1 cellular context compared by ENCODE assay signal in genomic region chr1:201636581-201636980, GRCh38.
TF ChIP-seq lines count a peak whose summit lies in the region.

No MANE protein-coding gene starts in this region.

TF ChIP-seq in HepG2, 621 proteins besides CTCF, POLR2A, EP300 and RAD21 (continued from another document):
- TF ChIP-seq TFDP1 (CRISPR knock-in tag; IDR thresholded peaks at IDR 0.05; ENCODE audit: borderline replicate concordance), result no peak
